In the genomic region with DNA sequence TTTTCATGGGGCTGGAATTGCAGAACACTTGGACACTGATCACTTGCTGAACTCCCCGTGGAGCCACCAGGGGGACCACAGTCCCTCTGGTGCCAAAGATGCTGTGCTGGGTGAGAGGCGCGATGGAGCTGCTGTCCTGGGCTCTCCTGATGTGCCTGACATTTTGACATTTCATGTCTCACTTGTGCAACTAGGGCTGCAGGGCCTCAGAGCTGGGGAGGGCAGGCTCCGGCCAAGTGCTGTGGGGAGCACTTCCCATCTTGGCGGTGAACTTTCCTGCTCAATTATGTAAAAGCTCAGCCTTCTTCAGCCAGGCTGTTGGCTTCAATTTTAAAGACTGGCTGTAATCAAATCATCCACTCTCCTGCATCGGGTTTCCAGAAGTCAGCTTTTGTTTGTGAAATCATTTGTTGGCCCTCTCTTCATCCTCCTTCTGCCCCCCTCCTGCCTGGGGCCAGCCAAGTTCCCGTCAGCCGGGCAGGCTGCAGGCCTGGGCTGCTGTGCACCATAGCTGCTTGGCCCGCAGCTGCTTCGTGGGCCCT, we compare ENCODE assay signal across 10 cellular contexts. TPM values are rescaled to one million over a fixed set of nuclear protein-coding genes. Genes with fewer than 3 reads are reported as not detected.
A peak's percentile ranks its signal among the peaks of the same experiment; 100 is the strongest.
DNase-seq lines count a peak whose midpoint lies in the region; ATAC-seq and TF ChIP-seq lines count a peak whose summit lies in the region.
"Had no signal": no experiment of that assay in that cellular context is flagged by ENCODE, and none has a peak within 500 bp of the region (broad histone marks: within the 10 kb centered on the region; RNA-seq: fewer than 3 reads in every experiment).

No MANE protein-coding gene starts in this region.

- H3K4me3 Mint-ChIP-seq in T-helper 2 cell treated with Interferon-gamma antibody and Interleukin-4, amounts not matched to agents 5 μg/mL and 100 μg/mL, for 36 hours = no peak overlapping the region
- H3K4me3 Mint-ChIP-seq: stimulated activated naive CD8-positive, alpha-beta T cell treated with anti-CD3 and anti-CD28 coated beads, Interleukin-15, Interleukin-2, amounts not matched to agents 100 ng/mL and 50 ng/mL, for 24 hours had no signal

- H3K4me3 ChIP-seq in NB4 (ENCODE audit: low read depth, low read length) = no peak overlapping the region

- peak; percentile 5 for DNase-seq in EL
- no peak for DNase-seq in NB4 (ENCODE audit: low read depth)
- peak; percentile 65 for DNase-seq in fibroblast of gingiva (ENCODE audit: low read depth)
- DNase-seq in omental fat pad (ENCODE audit: low spot score) = no peak
- no peak for DNase-seq in DMS153 treated with DMSO at 0.1 percent for 48 hours (lab: John Stamatoyannopoulos, UW; ENCODE audit: unreplicated experiment)
- no peak for DNase-seq in T-helper 2 cell treated with Interferon-gamma antibody and Interleukin-4, amounts not matched to agents 5 μg/mL and 100 μg/mL, for 36 hours (ENCODE audit: low spot score)
- DNase-seq: activated CD4-positive, CD25-positive, alpha-beta regulatory T cell had no signal

- ATAC-seq in omental fat pad (ENCODE audit: low FRiP score) (peak; percentile 31), GM18868 (IDR thresholded peaks at IDR 0.05; ENCODE audit: unreplicated experiment) (no peak), HG02763 (IDR thresholded peaks at IDR 0.05; ENCODE audit: unreplicated experiment) (no peak)

- peak; percentile 29 for TF ChIP-seq CTCF in NB4 (IDR thresholded peaks at IDR 0.05; ENCODE audit: low read depth, low read length)
- TF ChIP-seq CTCF in omental fat pad (IDR thresholded peaks at IDR 0.05) = no peak

- no peak overlapping the region for H3K27ac Mint-ChIP-seq in T-helper 2 cell treated with Interferon-gamma antibody and Interleukin-4, amounts not matched to agents 5 μg/mL and 100 μg/mL, for 36 hours
- H3K27ac Mint-ChIP-seq: stimulated activated naive CD8-positive, alpha-beta T cell treated with anti-CD3 and anti-CD28 coated beads, Interleukin-15, Interleukin-2, amounts not matched to agents 100 ng/mL and 50 ng/mL, for 24 hours had no signal

- no peaks in the 10 kb centered on the region for H3K4me1 Mint-ChIP-seq in T-helper 2 cell treated with Interferon-gamma antibody and Interleukin-4, amounts not matched to agents 5 μg/mL and 100 μg/mL, for 36 hours (ENCODE audit: low read depth)

- no peak for TF ChIP-seq POLR2A in NB4 (IDR thresholded peaks at IDR 0.05; ENCODE audit: extremely low read depth, insufficient read length)

- H3K36me3 Mint-ChIP-seq in T-helper 2 cell treated with Interferon-gamma antibody and Interleukin-4, amounts not matched to agents 5 μg/mL and 100 μg/mL, for 36 hours (ENCODE audit: low read depth) = peaks cover 60% of the 10 kb centered on the region

- H3K9me3 Mint-ChIP-seq in T-helper 2 cell treated with Interferon-gamma antibody and Interleukin-4, amounts not matched to agents 5 μg/mL and 100 μg/mL, for 36 hours = no peaks in the 10 kb centered on the region
- H3K9me3 Mint-ChIP-seq: stimulated activated naive CD8-positive, alpha-beta T cell treated with anti-CD3 and anti-CD28 coated beads, Interleukin-15, Interleukin-2, amounts not matched to agents 100 ng/mL and 50 ng/mL, for 24 hours had no signal

- H3K27me3 Mint-ChIP-seq in T-helper 2 cell treated with Interferon-gamma antibody and Interleukin-4, amounts not matched to agents 5 μg/mL and 100 μg/mL, for 36 hours (ENCODE audit: low read depth) = no peaks in the 10 kb centered on the region
- H3K27me3 Mint-ChIP-seq: stimulated activated naive CD8-positive, alpha-beta T cell treated with anti-CD3 and anti-CD28 coated beads, Interleukin-15, Interleukin-2, amounts not matched to agents 100 ng/mL and 50 ng/mL, for 24 hours had no signal

RNA-seq across cellular contexts. Expression of gene KCNAB2, which starts 36.8 kb away (rescaled TPM):
- total RNA-seq in omental fat pad = 10 to 100 TPM in 3 of 4 donors, 1 to 10 TPM in 1; 9.9 to 42.2 (median 17.0) TPM

Comparison
In these comparisons a context has a peak if more than half of its experiments do, and no peak if none do; other contexts are left out.
1. DNase-seq: peak in EL (single experiment) and fibroblast of gingiva (single experiment); none in NB4 (single experiment), omental fat pad (single experiment), DMS153 treated with DMSO at 0.1 percent for 48 hours (single experiment) and T-helper 2 cell treated with Interferon-gamma antibody and Interleukin-4, amounts not matched to agents 5 μg/mL and 100 μg/mL, for 36 hours (single experiment).